ENCODE assay signal across 8 cellular contexts in genomic region chr5:176447538-176447981, GRCh38. TPM values are rescaled to one million over a fixed set of nuclear protein-coding genes. Genes with fewer than 3 reads are reported as not detected.
A peak's percentile ranks its signal among the peaks of the same experiment; 100 is the strongest.
DNase-seq lines count a peak whose midpoint lies in the region; ATAC-seq and TF ChIP-seq lines count a peak whose summit lies in the region.

No MANE protein-coding gene starts in this region.

- no peaks in the 10 kb centered on the region for H3K27me3 Mint-ChIP-seq in CD4-positive, alpha-beta T cell

- TF ChIP-seq CTCF in CD4-positive, alpha-beta T cell (IDR thresholded peaks at IDR 0.05) = no peak
- TF ChIP-seq CTCF in GM10248 (IDR thresholded peaks at IDR 0.05; ENCODE audit: control extremely low read depth, extremely low read depth, low read depth, missing control alignments) = no peak

- CTCF ChIA-PET in CD4-positive, alpha-beta T cell (lab: Charles Lee) = interaction anchor here (0.6 to 3.2 kb wide), 24 partner anchors 8 to 794 kb away, joined by 3 to 42 read pairs (median 4); partner anchors contain the start of genes CLTB, HIGD2A, KIAA1191 and NOP16
- CTCF ChIA-PET in GM10248 (lab: Yijun Ruan, JAX) = interaction anchor here (0.6 to 6.0 kb wide), 31 partner anchors 9 to 718 kb away, joined by 3 to 47 read pairs (median 5); partner anchors contain the start of gene CLTB

- H3K9me3 Mint-ChIP-seq in CD4-positive, alpha-beta T cell = no peaks in the 10 kb centered on the region

- peak overlapping the region; percentile 81 for H3K27ac ChIP-seq in CD4-positive, alpha-beta T cell (ENCODE audit: low read depth, low read length)
- H3K27ac ChIP-seq in rectal smooth muscle tissue (ENCODE audit: low read depth, low read length) = peak overlapping the region; percentile 91

- DNase-seq in CD4-positive, alpha-beta T cell = peak in 4 of 10 experiments; percentile 4 to 16 (median 14)
- peak; percentile 5 for DNase-seq in GM19240 (ENCODE audit: insufficient read length, low spot score)
- DNase-seq in activated CD8-positive, alpha-beta memory T cell treated with anti-CD3 and anti-CD28 coated beads, Interleukin-2, amount 50 U/mL, for 48 hours = peak; percentile 77
- peak; percentile 86 for DNase-seq in Right ventricle myocardium inferior (ENCODE audit: missing footprints)
- DNase-seq in iPS-NIHi7 (ENCODE audit: extremely low spot score) = no peak
- no peak for DNase-seq in GM10248 (ENCODE audit: extremely low spot score)

- peaks cover 2% of the 10 kb centered on the region for H3K36me3 ChIP-seq in rectal smooth muscle tissue (ENCODE audit: control insufficient read depth, insufficient read depth, low read length)

- peak overlapping the region; percentile 87 for H3K9ac ChIP-seq in rectal smooth muscle tissue (ENCODE audit: low read length)

- no peaks in the 10 kb centered on the region for H3K9me3 ChIP-seq in CD4-positive, alpha-beta T cell (ENCODE audit: control insufficient read depth, low read length)

- intact Hi-C loops in CD4-positive, alpha-beta T cell (cut with DNase I, micrococcal nuclease) = loop anchor here in 1 of 2 experiments (1.0 to 5.0 kb wide), 3 partner anchors 31 to 200 kb away; partner anchors contain the start of genes CLTB and TSPAN17
- intact Hi-C loops in Right ventricle myocardium inferior (cut with DNase I) = loop anchor here (2.0 kb wide), 1 partner anchor 95 kb away; no protein-coding TSS in a partner anchor

- peaks cover 44% of the 10 kb centered on the region for H3K4me1 Mint-ChIP-seq in CD4-positive, alpha-beta T cell (ENCODE audit: low read depth)

- H3K4me3 Mint-ChIP-seq in CD4-positive, alpha-beta T cell = peak overlapping the region; percentile 99

- POLR2A ChIA-PET in CD4-positive, alpha-beta T cell (lab: Charles Lee) = interaction anchor here (0.7 to 3.4 kb wide), 21 partner anchors 8 to 1757 kb away, joined by 3 to 126 read pairs (median 4); partner anchors contain the start of genes CLTB, HIGD2A, HNRNPAB and KIAA1191
- POLR2A ChIA-PET in GM10248 (lab: Yijun Ruan, JAX) = interaction anchor here (1.4 kb wide), 1 partner anchor 90 kb away, joined by 9 read pairs; the partner anchor contains the start of gene RNF44

- no peaks in the 10 kb centered on the region for H3K27me3 ChIP-seq in CD4-positive, alpha-beta T cell (ENCODE audit: control insufficient read depth, insufficient read depth, low read length)
- H3K27me3 ChIP-seq in rectal smooth muscle tissue (ENCODE audit: control insufficient read depth, insufficient read depth, low read length) = no peaks in the 10 kb centered on the region

- no peak for ATAC-seq in CD4-positive, alpha-beta T cell (ENCODE audit: poor library complexity)
- ATAC-seq in HG03354 (IDR thresholded peaks at IDR 0.05; ENCODE audit: poor library complexity, severe bottlenecking, unreplicated experiment) (peak; percentile 32), Right ventricle myocardium inferior (peak; percentile 25)

- peak overlapping the region; percentile 100 for H3K4me3 ChIP-seq in rectal smooth muscle tissue (ENCODE audit: low read length)

- peaks cover 11% of the 10 kb centered on the region for H3K4me1 ChIP-seq in rectal smooth muscle tissue (ENCODE audit: control insufficient read depth, insufficient read depth, low read length)

- peaks cover 34% of the 10 kb centered on the region for H3K36me3 Mint-ChIP-seq in CD4-positive, alpha-beta T cell (ENCODE audit: low read depth)

- H3K27ac Mint-ChIP-seq in CD4-positive, alpha-beta T cell = peak overlapping the region; percentile 99

RNA-seq across cellular contexts. Expression of gene FAF2, which starts 0.6 kb away (rescaled TPM):
- 10 to 100 TPM; 27.5 to 30.1 TPM for total RNA-seq in CD4-positive, alpha-beta T cell
- total RNA-seq in Right ventricle myocardium inferior = 15.7 TPM

RNA-seq across cellular contexts. Expression of gene CLTB, which starts 31.2 kb away (rescaled TPM):
- total RNA-seq in CD4-positive, alpha-beta T cell = 10 to 100 TPM; 69.5 to 73.2 TPM
- total RNA-seq in Right ventricle myocardium inferior = 217 TPM

RNA-seq across cellular contexts. Expression of gene HIGD2A, which starts 59.0 kb away (rescaled TPM):
- total RNA-seq in CD4-positive, alpha-beta T cell = 100 to 1,000 TPM in 1 of 2 experiments, 10 to 100 TPM in 1; 98.2 to 104 TPM
- 218 TPM for total RNA-seq in Right ventricle myocardium inferior

RNA-seq across cellular contexts. Expression of gene NOP16, which starts 59.2 kb away (rescaled TPM):
- 10 to 100 TPM; 12.0 to 14.5 TPM for total RNA-seq in CD4-positive, alpha-beta T cell
- total RNA-seq in Right ventricle myocardium inferior = 22.6 TPM

Comparison
In these comparisons a context has a peak if more than half of its experiments do, and no peak if none do; other contexts are left out.
1. DNase-seq: peak in GM19240 (single experiment), activated CD8-positive, alpha-beta memory T cell treated with anti-CD3 and anti-CD28 coated beads, Interleukin-2, amount 50 U/mL, for 48 hours (single experiment) and Right ventricle myocardium inferior (single experiment); none in iPS-NIHi7 (single experiment) and GM10248 (single experiment).